ENCODE assay signal across 8 cellular contexts in the genomic region with DNA sequence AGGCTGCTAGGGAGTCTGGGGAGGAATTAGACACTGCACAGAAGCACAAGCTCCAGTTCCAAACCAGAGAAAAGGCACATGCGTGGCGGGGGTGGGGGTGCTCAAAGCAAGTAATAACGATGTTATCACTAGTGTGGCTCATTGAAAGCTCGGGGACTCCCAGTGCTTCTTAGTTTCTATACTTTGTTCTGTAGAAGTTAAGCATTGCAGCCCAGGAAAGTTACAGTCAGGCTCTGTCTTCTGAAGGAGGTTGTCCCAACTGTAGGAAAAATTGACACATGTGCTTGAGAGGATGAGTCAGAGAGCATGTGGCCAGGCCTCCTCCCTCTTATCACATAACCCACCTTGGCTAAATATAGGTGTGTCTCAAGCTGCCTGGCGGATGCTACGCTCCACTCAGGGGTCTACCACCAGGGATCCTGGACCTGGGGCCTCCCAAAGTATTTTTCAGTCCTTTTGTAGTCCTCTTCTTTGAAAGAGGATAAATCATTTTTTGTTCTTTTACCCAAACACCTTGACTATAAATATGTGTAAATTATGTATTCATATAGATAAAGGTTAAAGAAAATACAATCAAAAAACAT. TPM values are rescaled to one million over a fixed set of nuclear protein-coding genes. Genes with fewer than 3 reads are reported as not detected.
A peak's percentile ranks its signal among the peaks of the same experiment; 100 is the strongest.
DNase-seq lines count a peak whose midpoint lies in the region; ATAC-seq, FAIRE-seq and TF ChIP-seq lines count a peak whose summit lies in the region.

No MANE protein-coding gene starts in this region.

- H3K36me3 ChIP-seq in keratinocyte (ENCODE audit: control insufficient read depth in 2 of 2, extremely low read depth in 1 of 2, insufficient read depth in 2 of 2, low read length in 2 of 2), result no peaks in the 10 kb centered on the region

- H3K4me3 ChIP-seq in keratinocyte (ENCODE audit: control insufficient read depth in 2 of 3, extremely low read depth in 1 of 3, insufficient read depth in 2 of 3, low read depth in 1 of 3, low read length in 3 of 3), result peak overlapping the region in 2 of 3 experiments; percentile 15 to 31

- peak overlapping the region; percentile 78 for H3K27ac ChIP-seq in keratinocyte (ENCODE audit: control insufficient read depth, insufficient read depth, low read length)

- peak overlapping the region; percentile 74 for H3K4me2 ChIP-seq in keratinocyte (ENCODE audit: control insufficient read depth, extremely low read depth, insufficient read depth, low read depth, low read length)

- ATAC-seq in stimulated activated naive B cell treated with anti-CD40 and anti-IgM and Interleukin-4, amounts not matched to agents 10 μg/mL and 1 μg/mL and 100 μg/mL, for 72 hours (replicated peaks), result peak; percentile 76 to 79
- ATAC-seq in GM19395 (IDR thresholded peaks at IDR 0.05; ENCODE audit: unreplicated experiment), result no peak

- H3K9me3 Mint-ChIP-seq in activated T-helper 2 cell treated with anti-CD3 and anti-CD28 coated beads, Interferon-gamma antibody, Interleukin-2, Interleukin-4, amounts not matched to agents 10 μg/mL and 5 μg/mL and 100 μg/mL, durations not matched to agents 14 hours and 24 hours and 36 hours, result no peaks in the 10 kb centered on the region
- no peaks in the 10 kb centered on the region for H3K9me3 Mint-ChIP-seq in stimulated activated naive B cell treated with anti-CD40 and anti-IgM and Interleukin-4, amounts not matched to agents 10 μg/mL and 1 μg/mL and 100 μg/mL, for 72 hours

- dilution Hi-C loops in keratinocyte (cut with MboI; ENCODE audit: extremely low pct_ligation_motif_present, low sequenced_read_pairs), result no loop called here

- H3K36me3 Mint-ChIP-seq in activated T-helper 2 cell treated with anti-CD3 and anti-CD28 coated beads, Interferon-gamma antibody, Interleukin-2, Interleukin-4, amounts not matched to agents 10 μg/mL and 5 μg/mL and 100 μg/mL, durations not matched to agents 14 hours and 24 hours and 36 hours (ENCODE audit: low read depth), result no peaks in the 10 kb centered on the region
- peaks cover 0 to 5% of the 10 kb centered on the region in 2 donors for H3K36me3 Mint-ChIP-seq in stimulated activated naive B cell treated with anti-CD40 and anti-IgM and Interleukin-4, amounts not matched to agents 10 μg/mL and 1 μg/mL and 100 μg/mL, for 72 hours

- no peaks in the 10 kb centered on the region for H3K79me2 ChIP-seq in keratinocyte (ENCODE audit: control insufficient read depth, insufficient read depth, low read length)

- peak overlapping the region; percentile 58 for H3K9ac ChIP-seq in keratinocyte (ENCODE audit: control insufficient read depth, extremely low read depth, insufficient read depth, low read length)

- peak; percentile 94 for FAIRE-seq in keratinocyte (lab: Jason Lieb, UNC)

- no peak for TF ChIP-seq CTCF in keratinocyte (optimal IDR thresholded peaks at IDR 0.05 in 1 of 3, IDR thresholded peaks at IDR 0.05 in 1 of 3, conservative IDR thresholded peaks at IDR 0.05 in 1 of 3; ENCODE audit: extremely low read depth in 1 of 3, insufficient read depth in 2 of 3, low read length in 3 of 3)

- H3K4me1 Mint-ChIP-seq in activated T-helper 2 cell treated with anti-CD3 and anti-CD28 coated beads, Interferon-gamma antibody, Interleukin-2, Interleukin-4, amounts not matched to agents 10 μg/mL and 5 μg/mL and 100 μg/mL, durations not matched to agents 14 hours and 24 hours and 36 hours (ENCODE audit: low read depth), result peaks cover 52% of the 10 kb centered on the region
- H3K4me1 Mint-ChIP-seq in stimulated activated naive B cell treated with anti-CD40 and anti-IgM and Interleukin-4, amounts not matched to agents 10 μg/mL and 1 μg/mL and 100 μg/mL, for 72 hours, result peaks cover 10 to 34% of the 10 kb centered on the region in 2 donors

- no peaks in the 10 kb centered on the region for H3K27me3 ChIP-seq in keratinocyte (ENCODE audit: control insufficient read depth, extremely low read depth, insufficient read depth, low read length)

- peaks cover 30% of the 10 kb centered on the region for H3K4me1 ChIP-seq in keratinocyte (ENCODE audit: control insufficient read depth, extremely low read depth, insufficient read depth, low read length)

- peak overlapping the region; percentile 77 for H2AFZ ChIP-seq in keratinocyte (ENCODE audit: control insufficient read depth, low read length)

- DNase-seq in COLO829 (ENCODE audit: low spot score) (peak; percentile 75), NCI-H1694 (lab: John Stamatoyannopoulos, UW) (peak; percentile 72), keratinocyte (ENCODE audit: low read depth, low spot score) (peak; percentile 63), NCI-H1930 (lab: John Stamatoyannopoulos, UW) (no peak), SIG-M5 treated with dmso at 0.1 percent for 504 hours (lab: John Stamatoyannopoulos, UW; ENCODE audit: unreplicated experiment) (no peak)
- peak; percentile 37 for DNase-seq in activated T-helper 2 cell treated with anti-CD3 and anti-CD28 coated beads, Interferon-gamma antibody, Interleukin-2, Interleukin-4, amounts not matched to agents 10 μg/mL and 5 μg/mL and 100 μg/mL, durations not matched to agents 14 hours and 24 hours and 36 hours (ENCODE audit: low spot score)
- DNase-seq in stimulated activated naive B cell treated with anti-CD40 and anti-IgM and Interleukin-4, amounts not matched to agents 10 μg/mL and 1 μg/mL and 100 μg/mL, for 72 hours, result peak; percentile 4

- peaks cover 2% of the 10 kb centered on the region for H3K27me3 Mint-ChIP-seq in activated T-helper 2 cell treated with anti-CD3 and anti-CD28 coated beads, Interferon-gamma antibody, Interleukin-2, Interleukin-4, amounts not matched to agents 10 μg/mL and 5 μg/mL and 100 μg/mL, durations not matched to agents 14 hours and 24 hours and 36 hours (ENCODE audit: low read depth)
- peaks cover 16 to 17% of the 10 kb centered on the region in 2 donors for H3K27me3 Mint-ChIP-seq in stimulated activated naive B cell treated with anti-CD40 and anti-IgM and Interleukin-4, amounts not matched to agents 10 μg/mL and 1 μg/mL and 100 μg/mL, for 72 hours

- intact Hi-C loops in activated T-helper 2 cell treated with anti-CD3 and anti-CD28 coated beads, Interferon-gamma antibody, Interleukin-2, Interleukin-4, amounts not matched to agents 10 μg/mL and 5 μg/mL and 100 μg/mL, durations not matched to agents 14 hours and 24 hours and 36 hours (cut with micrococcal nuclease), result loop anchor here (1.0 to 10.0 kb wide), 8 partner anchors 10 to 930 kb away; no protein-coding TSS in a partner anchor

- no peaks in the 10 kb centered on the region for H4K20me1 ChIP-seq in keratinocyte (ENCODE audit: control insufficient read depth, extremely low read depth, insufficient read depth, low read length)

- H3K9me1 ChIP-seq in keratinocyte (ENCODE audit: control insufficient read depth, extremely low read depth, insufficient read depth, low read length), result no peaks in the 10 kb centered on the region

- H3K4me3 Mint-ChIP-seq in activated T-helper 2 cell treated with anti-CD3 and anti-CD28 coated beads, Interferon-gamma antibody, Interleukin-2, Interleukin-4, amounts not matched to agents 10 μg/mL and 5 μg/mL and 100 μg/mL, durations not matched to agents 14 hours and 24 hours and 36 hours (ENCODE audit: low read depth), result peak overlapping the region; percentile 60
- peak overlapping the region; percentile 10 to 23 for H3K4me3 Mint-ChIP-seq in stimulated activated naive B cell treated with anti-CD40 and anti-IgM and Interleukin-4, amounts not matched to agents 10 μg/mL and 1 μg/mL and 100 μg/mL, for 72 hours

- H3K9me3 ChIP-seq in keratinocyte (ENCODE audit: control insufficient read depth, low read depth, low read length), result no peaks in the 10 kb centered on the region

- peak overlapping the region; percentile 88 for H3K27ac Mint-ChIP-seq in activated T-helper 2 cell treated with anti-CD3 and anti-CD28 coated beads, Interferon-gamma antibody, Interleukin-2, Interleukin-4, amounts not matched to agents 10 μg/mL and 5 μg/mL and 100 μg/mL, durations not matched to agents 14 hours and 24 hours and 36 hours
- H3K27ac Mint-ChIP-seq in stimulated activated naive B cell treated with anti-CD40 and anti-IgM and Interleukin-4, amounts not matched to agents 10 μg/mL and 1 μg/mL and 100 μg/mL, for 72 hours, result peak overlapping the region; percentile 42

RNA-seq across cellular contexts. Expression of gene GALNT5, which starts 3.8 kb away (rescaled TPM):
- not detected in 2 replicates for total RNA-seq in activated T-helper 2 cell treated with anti-CD3 and anti-CD28 coated beads, Interferon-gamma antibody, Interleukin-2, Interleukin-4, amounts not matched to agents 10 μg/mL and 5 μg/mL and 100 μg/mL, durations not matched to agents 14 hours and 24 hours and 36 hours
- 6.8 to 10.9 TPM (median 8.3 TPM) in 3 replicates for polyA plus RNA-seq in keratinocyte
- 1.2 TPM for polyA plus RNA-seq in keratinocyte (2011; ENCODE audit: low read depth)
- 1.9 and 3.5 TPM in 2 replicates for polyA plus RNA-seq in keratinocyte (2011; cell fraction: cytosol; rRNA removed)
- 16.1 and 22.3 TPM in 2 replicates for polyA plus RNA-seq in keratinocyte (2011; cell fraction: nucleus; rRNA removed)
- polyA plus RNA-seq in keratinocyte (2012; ENCODE audit: low replicate concordance), result 1.6 and 7.6 TPM in 2 replicates
- polyA minus RNA-seq in keratinocyte, result 3.3 to 8.4 TPM (median 6.6 TPM) in 3 replicates
- 5.0 TPM for polyA minus RNA-seq in keratinocyte (2011; cell fraction: cytosol; rRNA and poly(A)+ RNA removed)
- polyA minus RNA-seq in keratinocyte (2011; cell fraction: nucleus; rRNA and poly(A)+ RNA removed), result 16.7 and 28.2 TPM in 2 replicates

Comparison
In these comparisons a context has a peak if more than half of its experiments do, and no peak if none do; other contexts are left out.
1. DNase-seq: peak in COLO829 (single experiment), NCI-H1694 (single experiment), activated T-helper 2 cell treated with anti-CD3 and anti-CD28 coated beads, Interferon-gamma antibody, Interleukin-2, Interleukin-4, amounts not matched to agents 10 μg/mL and 5 μg/mL and 100 μg/mL, durations not matched to agents 14 hours and 24 hours and 36 hours (single experiment), keratinocyte (single experiment) and stimulated activated naive B cell treated with anti-CD40 and anti-IgM and Interleukin-4, amounts not matched to agents 10 μg/mL and 1 μg/mL and 100 μg/mL, for 72 hours (single experiment); none in NCI-H1930 (0 of 2) and SIG-M5 treated with dmso at 0.1 percent for 504 hours (single experiment).